Comparison of ENCODE assay signal across 1 cellular context in the genomic region with DNA sequence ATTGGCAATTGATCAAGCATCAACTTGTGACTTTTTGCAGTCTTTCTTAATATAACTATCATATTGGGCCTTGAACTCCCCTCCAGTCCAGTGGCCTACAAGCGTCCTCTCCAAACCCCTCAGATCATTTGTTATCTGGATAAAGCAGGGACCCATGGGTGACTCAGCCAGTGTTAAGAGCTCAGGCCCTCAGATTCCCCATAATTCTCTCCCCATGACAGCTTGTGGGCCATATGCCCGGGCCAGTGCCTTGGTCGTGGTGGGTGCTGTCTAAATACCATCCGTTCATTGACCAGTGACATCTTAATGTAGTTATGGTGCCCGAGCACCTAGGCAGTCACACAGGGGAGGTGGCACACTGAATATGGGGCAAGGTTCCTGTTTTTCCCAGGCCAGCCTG.
A peak's percentile ranks its signal among the peaks of the same experiment; 100 is the strongest.
TF ChIP-seq lines count a peak whose summit lies in the region.

No MANE protein-coding gene starts in this region.

TF ChIP-seq in K562, 482 proteins besides CTCF, POLR2A, EP300 and RAD21 (continued from another document and continues in another):
- TF ChIP-seq, protein P1, sequence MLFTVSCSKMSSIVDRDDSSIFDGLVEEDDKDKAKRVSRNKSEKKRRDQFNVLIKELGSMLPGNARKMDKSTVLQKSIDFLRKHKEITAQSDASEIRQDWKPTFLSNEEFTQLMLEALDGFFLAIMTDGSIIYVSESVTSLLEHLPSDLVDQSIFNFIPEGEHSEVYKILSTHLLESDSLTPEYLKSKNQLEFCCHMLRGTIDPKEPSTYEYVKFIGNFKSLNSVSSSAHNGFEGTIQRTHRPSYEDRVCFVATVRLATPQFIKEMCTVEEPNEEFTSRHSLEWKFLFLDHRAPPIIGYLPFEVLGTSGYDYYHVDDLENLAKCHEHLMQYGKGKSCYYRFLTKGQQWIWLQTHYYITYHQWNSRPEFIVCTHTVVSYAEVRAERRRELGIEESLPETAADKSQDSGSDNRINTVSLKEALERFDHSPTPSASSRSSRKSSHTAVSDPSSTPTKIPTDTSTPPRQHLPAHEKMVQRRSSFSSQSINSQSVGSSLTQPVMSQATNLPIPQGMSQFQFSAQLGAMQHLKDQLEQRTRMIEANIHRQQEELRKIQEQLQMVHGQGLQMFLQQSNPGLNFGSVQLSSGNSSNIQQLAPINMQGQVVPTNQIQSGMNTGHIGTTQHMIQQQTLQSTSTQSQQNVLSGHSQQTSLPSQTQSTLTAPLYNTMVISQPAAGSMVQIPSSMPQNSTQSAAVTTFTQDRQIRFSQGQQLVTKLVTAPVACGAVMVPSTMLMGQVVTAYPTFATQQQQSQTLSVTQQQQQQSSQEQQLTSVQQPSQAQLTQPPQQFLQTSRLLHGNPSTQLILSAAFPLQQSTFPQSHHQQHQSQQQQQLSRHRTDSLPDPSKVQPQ (CRISPR knock-in tag; IDR thresholded peaks at IDR 0.05; ENCODE audit: borderline replicate concordance) = no peak
- TF ChIP-seq, protein P2, sequence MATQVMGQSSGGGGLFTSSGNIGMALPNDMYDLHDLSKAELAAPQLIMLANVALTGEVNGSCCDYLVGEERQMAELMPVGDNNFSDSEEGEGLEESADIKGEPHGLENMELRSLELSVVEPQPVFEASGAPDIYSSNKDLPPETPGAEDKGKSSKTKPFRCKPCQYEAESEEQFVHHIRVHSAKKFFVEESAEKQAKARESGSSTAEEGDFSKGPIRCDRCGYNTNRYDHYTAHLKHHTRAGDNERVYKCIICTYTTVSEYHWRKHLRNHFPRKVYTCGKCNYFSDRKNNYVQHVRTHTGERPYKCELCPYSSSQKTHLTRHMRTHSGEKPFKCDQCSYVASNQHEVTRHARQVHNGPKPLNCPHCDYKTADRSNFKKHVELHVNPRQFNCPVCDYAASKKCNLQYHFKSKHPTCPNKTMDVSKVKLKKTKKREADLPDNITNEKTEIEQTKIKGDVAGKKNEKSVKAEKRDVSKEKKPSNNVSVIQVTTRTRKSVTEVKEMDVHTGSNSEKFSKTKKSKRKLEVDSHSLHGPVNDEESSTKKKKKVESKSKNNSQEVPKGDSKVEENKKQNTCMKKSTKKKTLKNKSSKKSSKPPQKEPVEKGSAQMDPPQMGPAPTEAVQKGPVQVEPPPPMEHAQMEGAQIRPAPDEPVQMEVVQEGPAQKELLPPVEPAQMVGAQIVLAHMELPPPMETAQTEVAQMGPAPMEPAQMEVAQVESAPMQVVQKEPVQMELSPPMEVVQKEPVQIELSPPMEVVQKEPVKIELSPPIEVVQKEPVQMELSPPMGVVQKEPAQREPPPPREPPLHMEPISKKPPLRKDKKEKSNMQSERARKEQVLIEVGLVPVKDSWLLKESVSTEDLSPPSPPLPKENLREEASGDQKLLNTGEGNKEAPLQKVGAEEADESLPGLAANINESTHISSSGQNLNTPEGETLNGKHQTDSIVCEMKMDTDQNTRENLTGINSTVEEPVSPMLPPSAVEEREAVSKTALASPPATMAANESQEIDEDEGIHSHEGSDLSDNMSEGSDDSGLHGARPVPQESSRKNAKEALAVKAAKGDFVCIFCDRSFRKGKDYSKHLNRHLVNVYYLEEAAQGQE (CRISPR knock-in tag; IDR thresholded peaks at IDR 0.05; ENCODE audit: low read depth) = no peak
- TF ChIP-seq MYC (IDR thresholded peaks at IDR 0.05; ENCODE audit: low read depth, low read length) (no peak), MYC (CRISPR knock-in tag; IDR thresholded peaks at IDR 0.05; ENCODE audit: borderline replicate concordance, low read depth) (no peak), EHMT2 (IDR thresholded peaks at IDR 0.05) (no peak; the same call in 1 of the 2 replicates), TCF7 (IDR thresholded peaks at IDR 0.05; ENCODE audit: borderline replicate concordance) (0 out of 2 replicates have a peak, but pooled peaks have one; percentile 13), HMG20B (CRISPR knock-in tag; IDR thresholded peaks at IDR 0.05) (no peak), ZC3H4 (CRISPR knock-in tag; IDR thresholded peaks at IDR 0.05; ENCODE audit: borderline replicate concordance) (no peak), HLTF (IDR thresholded peaks at IDR 0.05) (no peak), ZNF175 (CRISPR knock-in tag; IDR thresholded peaks at IDR 0.05; ENCODE audit: low read depth) (no peak), YBX1 (IDR thresholded peaks at IDR 0.05) (no peak), ZNF717 (CRISPR knock-in tag; IDR thresholded peaks at IDR 0.05) (no peak), MEF2D (tag; conservative IDR thresholded peaks at IDR 0.05; ENCODE audit: low read depth) (no peak), ZNF239 (CRISPR knock-in tag; IDR thresholded peaks at IDR 0.05) (no peak), ZNF311 (CRISPR knock-in tag; IDR thresholded peaks at IDR 0.05) (no peak), ILK (tag; IDR thresholded peaks at IDR 0.05; ENCODE audit: borderline replicate concordance, low read depth) (no peak), NONO (IDR thresholded peaks at IDR 0.05; ENCODE audit: low read depth in 2 of 2, low read length in 1 of 2) (no peak), EZH2 (IDR thresholded peaks at IDR 0.05; ENCODE audit: borderline replicate concordance, low read depth, low read length) (no peak), SAFB2 (IDR thresholded peaks at IDR 0.05; ENCODE audit: borderline replicate concordance, low read depth, low read length, severe bottlenecking) (no peak), ETV5 (CRISPR knock-in tag; IDR thresholded peaks at IDR 0.05; ENCODE audit: low read depth) (no peak), SMAD3 (CRISPR knock-in tag; conservative IDR thresholded peaks at IDR 0.05) (no peak), SIN3B (IDR thresholded peaks at IDR 0.05; ENCODE audit: low read depth) (no peak), TRIM24 (IDR thresholded peaks at IDR 0.05) (peak in 1 of 2 experiments; percentile 64; a peak in 2 of 4 replicates), ZNF507 (tag; conservative IDR thresholded peaks at IDR 0.05) (no peak), MEIS2 (IDR thresholded peaks at IDR 0.05; ENCODE audit: partially characterized antibody) (peak; percentile 99), GABPB1 (CRISPR knock-in tag; IDR thresholded peaks at IDR 0.05) (no peak), ZNF584 (CRISPR knock-in tag; IDR thresholded peaks at IDR 0.05; ENCODE audit: low read depth) (no peak), PHF20 (IDR thresholded peaks at IDR 0.05; ENCODE audit: partially characterized antibody) (no peak), NBN (IDR thresholded peaks at IDR 0.05; ENCODE audit: low read depth) (no peak), POLR2G (IDR thresholded peaks at IDR 0.05; ENCODE audit: low read depth, low read length) (no peak), FOXM1 (IDR thresholded peaks at IDR 0.05; ENCODE audit: low read depth) (peak; percentile 61; the same call in 1 of the 2 replicates), FOXM1 (CRISPR knock-in tag; IDR thresholded peaks at IDR 0.05; ENCODE audit: low read depth) (no peak), TCF3 (CRISPR knock-in tag; IDR thresholded peaks at IDR 0.05) (peak; percentile 86), JUNB (CRISPR knock-in tag; conservative IDR thresholded peaks at IDR 0.05) (no peak), ZNF696 (CRISPR knock-in tag; conservative IDR thresholded peaks at IDR 0.05) (no peak)
- TF ChIP-seq, protein P3, sequence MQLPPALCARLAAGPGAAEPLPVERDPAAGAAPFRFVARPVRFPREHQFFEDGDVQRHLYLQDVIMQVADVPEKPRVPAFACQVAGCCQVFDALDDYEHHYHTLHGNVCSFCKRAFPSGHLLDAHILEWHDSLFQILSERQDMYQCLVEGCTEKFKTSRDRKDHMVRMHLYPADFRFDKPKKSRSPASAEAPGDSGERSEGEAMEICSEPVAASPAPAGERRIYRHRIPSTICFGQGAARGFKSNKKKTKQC (CRISPR knock-in tag; IDR thresholded peaks at IDR 0.05) = no peak
- TF ChIP-seq, protein P4, sequence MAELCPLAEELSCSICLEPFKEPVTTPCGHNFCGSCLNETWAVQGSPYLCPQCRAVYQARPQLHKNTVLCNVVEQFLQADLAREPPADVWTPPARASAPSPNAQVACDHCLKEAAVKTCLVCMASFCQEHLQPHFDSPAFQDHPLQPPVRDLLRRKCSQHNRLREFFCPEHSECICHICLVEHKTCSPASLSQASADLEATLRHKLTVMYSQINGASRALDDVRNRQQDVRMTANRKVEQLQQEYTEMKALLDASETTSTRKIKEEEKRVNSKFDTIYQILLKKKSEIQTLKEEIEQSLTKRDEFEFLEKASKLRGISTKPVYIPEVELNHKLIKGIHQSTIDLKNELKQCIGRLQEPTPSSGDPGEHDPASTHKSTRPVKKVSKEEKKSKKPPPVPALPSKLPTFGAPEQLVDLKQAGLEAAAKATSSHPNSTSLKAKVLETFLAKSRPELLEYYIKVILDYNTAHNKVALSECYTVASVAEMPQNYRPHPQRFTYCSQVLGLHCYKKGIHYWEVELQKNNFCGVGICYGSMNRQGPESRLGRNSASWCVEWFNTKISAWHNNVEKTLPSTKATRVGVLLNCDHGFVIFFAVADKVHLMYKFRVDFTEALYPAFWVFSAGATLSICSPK (IDR thresholded peaks at IDR 0.05; ENCODE audit: borderline replicate concordance) = no peak
- TF ChIP-seq, protein P5, sequence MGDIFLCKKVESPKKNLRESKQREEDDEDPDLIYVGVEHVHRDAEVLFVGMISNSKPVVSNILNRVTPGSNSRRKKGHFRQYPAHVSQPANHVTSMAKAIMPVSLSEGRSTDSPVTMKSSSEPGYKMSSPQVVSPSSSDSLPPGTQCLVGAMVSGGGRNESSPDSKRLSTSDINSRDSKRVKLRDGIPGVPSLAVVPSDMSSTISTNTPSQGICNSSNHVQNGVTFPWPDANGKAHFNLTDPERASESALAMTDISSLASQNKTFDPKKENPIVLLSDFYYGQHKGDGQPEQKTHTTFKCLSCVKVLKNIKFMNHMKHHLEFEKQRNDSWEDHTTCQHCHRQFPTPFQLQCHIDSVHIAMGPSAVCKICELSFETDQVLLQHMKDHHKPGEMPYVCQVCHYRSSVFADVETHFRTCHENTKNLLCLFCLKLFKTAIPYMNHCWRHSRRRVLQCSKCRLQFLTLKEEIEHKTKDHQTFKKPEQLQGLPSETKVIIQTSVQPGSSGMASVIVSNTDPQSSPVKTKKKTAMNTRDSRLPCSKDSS (IDR thresholded peaks at IDR 0.05; ENCODE audit: low read depth, partially characterized antibody) = no peak
- TF ChIP-seq, protein P6, sequence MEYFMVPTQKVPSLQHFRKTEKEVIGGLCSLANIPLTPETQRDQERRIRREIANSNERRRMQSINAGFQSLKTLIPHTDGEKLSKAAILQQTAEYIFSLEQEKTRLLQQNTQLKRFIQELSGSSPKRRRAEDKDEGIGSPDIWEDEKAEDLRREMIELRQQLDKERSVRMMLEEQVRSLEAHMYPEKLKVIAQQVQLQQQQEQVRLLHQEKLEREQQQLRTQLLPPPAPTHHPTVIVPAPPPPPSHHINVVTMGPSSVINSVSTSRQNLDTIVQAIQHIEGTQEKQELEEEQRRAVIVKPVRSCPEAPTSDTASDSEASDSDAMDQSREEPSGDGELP (CRISPR knock-in tag; IDR thresholded peaks at IDR 0.05; ENCODE audit: borderline replicate concordance) = no peak
- TF ChIP-seq, protein P7, sequence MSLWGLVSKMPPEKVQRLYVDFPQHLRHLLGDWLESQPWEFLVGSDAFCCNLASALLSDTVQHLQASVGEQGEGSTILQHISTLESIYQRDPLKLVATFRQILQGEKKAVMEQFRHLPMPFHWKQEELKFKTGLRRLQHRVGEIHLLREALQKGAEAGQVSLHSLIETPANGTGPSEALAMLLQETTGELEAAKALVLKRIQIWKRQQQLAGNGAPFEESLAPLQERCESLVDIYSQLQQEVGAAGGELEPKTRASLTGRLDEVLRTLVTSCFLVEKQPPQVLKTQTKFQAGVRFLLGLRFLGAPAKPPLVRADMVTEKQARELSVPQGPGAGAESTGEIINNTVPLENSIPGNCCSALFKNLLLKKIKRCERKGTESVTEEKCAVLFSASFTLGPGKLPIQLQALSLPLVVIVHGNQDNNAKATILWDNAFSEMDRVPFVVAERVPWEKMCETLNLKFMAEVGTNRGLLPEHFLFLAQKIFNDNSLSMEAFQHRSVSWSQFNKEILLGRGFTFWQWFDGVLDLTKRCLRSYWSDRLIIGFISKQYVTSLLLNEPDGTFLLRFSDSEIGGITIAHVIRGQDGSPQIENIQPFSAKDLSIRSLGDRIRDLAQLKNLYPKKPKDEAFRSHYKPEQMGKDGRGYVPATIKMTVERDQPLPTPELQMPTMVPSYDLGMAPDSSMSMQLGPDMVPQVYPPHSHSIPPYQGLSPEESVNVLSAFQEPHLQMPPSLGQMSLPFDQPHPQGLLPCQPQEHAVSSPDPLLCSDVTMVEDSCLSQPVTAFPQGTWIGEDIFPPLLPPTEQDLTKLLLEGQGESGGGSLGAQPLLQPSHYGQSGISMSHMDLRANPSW (CRISPR knock-in tag; IDR thresholded peaks at IDR 0.05) = no peak
- TF ChIP-seq, protein P8, sequence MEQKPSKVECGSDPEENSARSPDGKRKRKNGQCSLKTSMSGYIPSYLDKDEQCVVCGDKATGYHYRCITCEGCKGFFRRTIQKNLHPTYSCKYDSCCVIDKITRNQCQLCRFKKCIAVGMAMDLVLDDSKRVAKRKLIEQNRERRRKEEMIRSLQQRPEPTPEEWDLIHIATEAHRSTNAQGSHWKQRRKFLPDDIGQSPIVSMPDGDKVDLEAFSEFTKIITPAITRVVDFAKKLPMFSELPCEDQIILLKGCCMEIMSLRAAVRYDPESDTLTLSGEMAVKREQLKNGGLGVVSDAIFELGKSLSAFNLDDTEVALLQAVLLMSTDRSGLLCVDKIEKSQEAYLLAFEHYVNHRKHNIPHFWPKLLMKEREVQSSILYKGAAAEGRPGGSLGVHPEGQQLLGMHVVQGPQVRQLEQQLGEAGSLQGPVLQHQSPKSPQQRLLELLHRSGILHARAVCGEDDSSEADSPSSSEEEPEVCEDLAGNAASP (IDR thresholded peaks at IDR 0.05) = no peak
- TF ChIP-seq, protein P9, sequence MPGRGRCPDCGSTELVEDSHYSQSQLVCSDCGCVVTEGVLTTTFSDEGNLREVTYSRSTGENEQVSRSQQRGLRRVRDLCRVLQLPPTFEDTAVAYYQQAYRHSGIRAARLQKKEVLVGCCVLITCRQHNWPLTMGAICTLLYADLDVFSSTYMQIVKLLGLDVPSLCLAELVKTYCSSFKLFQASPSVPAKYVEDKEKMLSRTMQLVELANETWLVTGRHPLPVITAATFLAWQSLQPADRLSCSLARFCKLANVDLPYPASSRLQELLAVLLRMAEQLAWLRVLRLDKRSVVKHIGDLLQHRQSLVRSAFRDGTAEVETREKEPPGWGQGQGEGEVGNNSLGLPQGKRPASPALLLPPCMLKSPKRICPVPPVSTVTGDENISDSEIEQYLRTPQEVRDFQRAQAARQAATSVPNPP (IDR thresholded peaks at IDR 0.05; ENCODE audit: borderline replicate concordance, insufficient read depth, insufficient read length) = no peak
- TF ChIP-seq, protein P10, sequence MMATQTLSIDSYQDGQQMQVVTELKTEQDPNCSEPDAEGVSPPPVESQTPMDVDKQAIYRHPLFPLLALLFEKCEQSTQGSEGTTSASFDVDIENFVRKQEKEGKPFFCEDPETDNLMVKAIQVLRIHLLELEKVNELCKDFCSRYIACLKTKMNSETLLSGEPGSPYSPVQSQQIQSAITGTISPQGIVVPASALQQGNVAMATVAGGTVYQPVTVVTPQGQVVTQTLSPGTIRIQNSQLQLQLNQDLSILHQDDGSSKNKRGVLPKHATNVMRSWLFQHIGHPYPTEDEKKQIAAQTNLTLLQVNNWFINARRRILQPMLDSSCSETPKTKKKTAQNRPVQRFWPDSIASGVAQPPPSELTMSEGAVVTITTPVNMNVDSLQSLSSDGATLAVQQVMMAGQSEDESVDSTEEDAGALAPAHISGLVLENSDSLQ (IDR thresholded peaks at IDR 0.05) = peak; percentile 95
- TF ChIP-seq, protein P11, sequence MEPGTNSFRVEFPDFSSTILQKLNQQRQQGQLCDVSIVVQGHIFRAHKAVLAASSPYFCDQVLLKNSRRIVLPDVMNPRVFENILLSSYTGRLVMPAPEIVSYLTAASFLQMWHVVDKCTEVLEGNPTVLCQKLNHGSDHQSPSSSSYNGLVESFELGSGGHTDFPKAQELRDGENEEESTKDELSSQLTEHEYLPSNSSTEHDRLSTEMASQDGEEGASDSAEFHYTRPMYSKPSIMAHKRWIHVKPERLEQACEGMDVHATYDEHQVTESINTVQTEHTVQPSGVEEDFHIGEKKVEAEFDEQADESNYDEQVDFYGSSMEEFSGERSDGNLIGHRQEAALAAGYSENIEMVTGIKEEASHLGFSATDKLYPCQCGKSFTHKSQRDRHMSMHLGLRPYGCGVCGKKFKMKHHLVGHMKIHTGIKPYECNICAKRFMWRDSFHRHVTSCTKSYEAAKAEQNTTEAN (CRISPR knock-in tag; IDR thresholded peaks at IDR 0.05) = no peak
